ENCODE assay signal across 22 cellular contexts in genomic region chr16:1571012-1571671, GRCh38.
"Had no signal": no experiment of that assay in that cellular context is flagged by ENCODE, and none has a peak within 500 bp of the region (broad histone marks: within the 10 kb centered on the region; RNA-seq: fewer than 3 reads in every experiment).

No MANE protein-coding gene starts in this region.

- H3K4me2 ChIP-seq: hepatocyte had no signal

- H3K4me3 ChIP-seq: coronary artery, dorsolateral prefrontal cortex, esophagus muscularis mucosa, gastroesophageal sphincter, heart left ventricle, hepatocyte, left lung, lower lobe of right lung had no signal

- H3K27ac ChIP-seq: coronary artery, dorsolateral prefrontal cortex, epithelial cell of prostate, esophagus muscularis mucosa, foreskin keratinocyte, gastroesophageal sphincter, heart left ventricle, hepatocyte, left lung, lower lobe of right lung had no signal

- H2AFZ ChIP-seq: hepatocyte had no signal

- ATAC-seq: foreskin keratinocyte; gastroesophageal sphincter; heart left ventricle; left lung; left ventricle myocardium superior; lower lobe of right lung; naive thymus-derived CD4-positive, alpha-beta T cell had no signal

- H3K79me2 ChIP-seq: hepatocyte had no signal

- DNase-seq: dermis blood vessel endothelial cell; dorsolateral prefrontal cortex; effector CD4-positive, alpha-beta T cell; effector memory CD4-positive, alpha-beta T cell; foreskin keratinocyte; heart left ventricle; immature natural killer cell; islet precursor cell; kidney; kidney glomerular epithelial cell; left lung; left ventricle myocardium superior; lower lobe of right lung; mesenchymal stem cell; naive thymus-derived CD4-positive, alpha-beta T cell had no signal

- H3K9me3 ChIP-seq: esophagus muscularis mucosa, gastroesophageal sphincter, heart left ventricle, left lung, lower lobe of right lung had no signal

- H3K4me1 ChIP-seq: esophagus muscularis mucosa, foreskin keratinocyte, gastroesophageal sphincter, heart left ventricle, left lung, lower lobe of right lung had no signal

- H3K27me3 ChIP-seq: dorsolateral prefrontal cortex, esophagus muscularis mucosa, foreskin keratinocyte, gastroesophageal sphincter, heart left ventricle, hepatocyte, left lung had no signal

- FAIRE-seq: colon, frontal cortex, kidney had no signal
